29 cellular contexts compared by ENCODE assay signal in genomic region chr5:103560826-103561225, GRCh38.
"Had no signal": no experiment of that assay in that cellular context is flagged by ENCODE, and none has a peak within 500 bp of the region (broad histone marks: within the 10 kb centered on the region; RNA-seq: fewer than 3 reads in every experiment).

No MANE protein-coding gene starts in this region.

- H3K4me3 Mint-ChIP-seq: activated naive CD8-positive, alpha-beta T cell treated with anti-CD3 and anti-CD28 coated beads, Interleukin-2, amount 10 ng/mL, durations not matched to agents 7 days and 5 days; natural killer cell treated with Interleukin-12 subunit alpha and Interleukin-12 subunit beta and Interleukin-15 and Interleukin-18, amount 100 ng/mL, for 72 hours; stimulated activated effector memory CD8-positive, alpha-beta T cell treated with anti-CD3 and anti-CD28 coated beads, Interleukin-12 subunit alpha, Interleukin-12 subunit beta, amount 100 ng/mL, for 72 hours; T-helper 17 cell had no signal

- H3K36me3 ChIP-seq: ascending aorta, brain microvascular endothelial cell, pancreas, right lobe of liver, thoracic aorta, WERI-Rb-1 had no signal

- H3K36me3 Mint-ChIP-seq: activated naive CD8-positive, alpha-beta T cell treated with anti-CD3 and anti-CD28 coated beads, Interleukin-2, amount 10 ng/mL, durations not matched to agents 7 days and 5 days; natural killer cell treated with Interleukin-12 subunit alpha and Interleukin-12 subunit beta and Interleukin-15 and Interleukin-18, amount 100 ng/mL, for 72 hours; stimulated activated effector memory CD8-positive, alpha-beta T cell treated with anti-CD3 and anti-CD28 coated beads, Interleukin-12 subunit alpha, Interleukin-12 subunit beta, amount 100 ng/mL, for 72 hours had no signal

- H3K9me3 ChIP-seq: ascending aorta, esophagus muscularis mucosa, heart right ventricle, left ventricle myocardium inferior, mucosa of descending colon, pancreas, right lobe of liver, thoracic aorta had no signal

- DNase-seq: activated CD4-positive, alpha-beta T cell treated with anti-CD3 and anti-CD28 coated beads for 48 hours; activated CD4-positive, alpha-beta T cell treated with anti-CD3 and anti-CD28 coated beads, Interleukin-2, amount 50 U/mL, for 48 hours; activated CD8-positive, alpha-beta memory T cell treated with anti-CD3 and anti-CD28 coated beads for 24 hours; activated effector memory CD4-positive, alpha-beta T cell treated with Interleukin-2 at 50 U/mL for 16 hours; activated naive CD4-positive, alpha-beta T cell treated with Interleukin-2 at 50 U/mL for 16 hours; activated naive CD8-positive, alpha-beta T cell treated with anti-CD3 and anti-CD28 coated beads, Interleukin-2, amount 10 ng/mL, durations not matched to agents 7 days and 5 days; brain microvascular endothelial cell; cortex of kidney; foreskin keratinocyte; heart right ventricle; left ventricle myocardium inferior; mucosa of descending colon; nucleus accumbens; pancreas; right lobe of liver; stimulated activated CD4-positive, alpha-beta T cell treated with anti-CD3 and anti-CD28 coated beads, Interleukin-4, amount 100 ng/mL, for 24 hours; T-helper 17 cell; T1000; trophoblast cell; WERI-Rb-1 had no signal

- H3K27me3 Mint-ChIP-seq: activated naive CD8-positive, alpha-beta T cell treated with anti-CD3 and anti-CD28 coated beads, Interleukin-2, amount 10 ng/mL, durations not matched to agents 7 days and 5 days; natural killer cell treated with Interleukin-12 subunit alpha and Interleukin-12 subunit beta and Interleukin-15 and Interleukin-18, amount 100 ng/mL, for 72 hours; stimulated activated naive CD8-positive, alpha-beta T cell treated with anti-CD3 and anti-CD28 coated beads, Interleukin-15, Interleukin-2, amounts not matched to agents 100 ng/mL and 50 ng/mL, for 24 hours; T-helper 17 cell had no signal

- H3K27ac Mint-ChIP-seq: activated naive CD8-positive, alpha-beta T cell treated with anti-CD3 and anti-CD28 coated beads, Interleukin-2, amount 10 ng/mL, durations not matched to agents 7 days and 5 days; natural killer cell treated with Interleukin-12 subunit alpha and Interleukin-12 subunit beta and Interleukin-15 and Interleukin-18, amount 100 ng/mL, for 72 hours; stimulated activated effector memory CD8-positive, alpha-beta T cell treated with anti-CD3 and anti-CD28 coated beads, Interleukin-12 subunit alpha, Interleukin-12 subunit beta, amount 100 ng/mL, for 72 hours; stimulated activated naive CD8-positive, alpha-beta T cell treated with anti-CD3 and anti-CD28 coated beads, Interleukin-15, Interleukin-2, amounts not matched to agents 100 ng/mL and 50 ng/mL, for 24 hours; T-helper 17 cell had no signal

- H3K9me3 Mint-ChIP-seq: activated naive CD8-positive, alpha-beta T cell treated with anti-CD3 and anti-CD28 coated beads, Interleukin-2, amount 10 ng/mL, durations not matched to agents 7 days and 5 days; natural killer cell treated with Interleukin-12 subunit alpha and Interleukin-12 subunit beta and Interleukin-15 and Interleukin-18, amount 100 ng/mL, for 72 hours; stimulated activated naive CD8-positive, alpha-beta T cell treated with anti-CD3 and anti-CD28 coated beads, Interleukin-15, Interleukin-2, amounts not matched to agents 100 ng/mL and 50 ng/mL, for 24 hours had no signal

- H3K27ac ChIP-seq: ascending aorta, brain microvascular endothelial cell, esophagus muscularis mucosa, foreskin keratinocyte, left ventricle myocardium inferior, right lobe of liver, skin epidermis, thoracic aorta, WERI-Rb-1 had no signal

- H3K4me1 ChIP-seq: ascending aorta, foreskin keratinocyte had no signal

- H3K4me3 ChIP-seq: lung, mucosa of descending colon had no signal

- ATAC-seq: activated CD4-positive, CD25-positive, alpha-beta regulatory T cell treated with anti-CD3 and anti-CD28 coated beads, Interleukin-2, amount 50 U/mL, for 24 hours; heart right ventricle; mucosa of descending colon; natural killer cell treated with Interleukin-12 subunit alpha and Interleukin-12 subunit beta and Interleukin-15 and Interleukin-18, amount 100 ng/mL, for 72 hours; right lobe of liver; stimulated activated effector memory CD8-positive, alpha-beta T cell treated with anti-CD3 and anti-CD28 coated beads, Interleukin-12 subunit alpha, Interleukin-12 subunit beta, amount 100 ng/mL, for 72 hours; T-helper 17 cell had no signal

- H3K27me3 ChIP-seq: ascending aorta, brain microvascular endothelial cell, esophagus muscularis mucosa, foreskin keratinocyte, heart right ventricle, pancreas, right lobe of liver had no signal
